Comparison of ENCODE assay signal across 28 cellular contexts in the genomic region with DNA sequence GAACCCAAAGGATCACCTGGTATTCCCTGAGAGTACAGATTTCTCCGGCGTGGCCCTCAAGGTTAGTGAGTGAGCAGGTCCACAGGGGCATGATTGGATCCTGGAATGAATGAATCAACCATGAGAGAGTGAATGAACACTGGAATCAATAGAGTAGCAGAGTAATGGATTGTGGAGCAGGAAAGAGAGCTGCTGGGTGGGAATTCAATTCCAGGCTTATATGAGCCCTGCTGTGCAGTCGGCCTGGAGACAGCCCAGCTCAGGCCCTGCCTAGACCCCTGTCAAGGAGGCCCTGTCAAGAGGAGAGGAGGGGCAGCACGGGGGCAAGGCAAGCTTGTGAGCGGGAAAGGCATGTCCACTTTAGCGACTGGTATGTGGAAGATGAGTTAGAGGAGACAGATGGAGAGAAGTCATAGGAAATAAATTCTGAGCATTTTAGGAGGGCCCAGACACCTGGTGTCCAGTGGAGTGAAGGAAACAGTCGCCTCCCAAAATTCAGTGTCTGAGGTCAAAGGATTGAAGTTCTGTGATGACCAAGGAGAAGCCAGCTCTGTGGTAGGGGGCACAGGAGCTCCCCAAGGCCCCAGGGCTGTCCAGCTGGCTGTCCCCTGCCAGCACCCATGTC. TPM values are rescaled to one million over a fixed set of nuclear protein-coding genes. Genes with fewer than 3 reads are reported as not detected.
"Had no signal": no experiment of that assay in that cellular context is flagged by ENCODE, and none has a peak within 500 bp of the region (broad histone marks: within the 10 kb centered on the region; RNA-seq: fewer than 3 reads in every experiment).

No MANE protein-coding gene starts in this region.

- H3K27me3 ChIP-seq: adrenal gland, neutrophil, pancreas, right lobe of liver, stomach, upper lobe of right lung had no signal

- ATAC-seq: activated naive CD4-positive, alpha-beta T cell treated with anti-CD3 and anti-CD28 coated beads, Interleukin-2, amount 50 U/mL, for 72 hours; activated T-cell treated with anti-CD3 and anti-CD28 coated beads, Interleukin-2, amount 50 U/mL, for 72 hours; naive thymus-derived CD4-positive, alpha-beta T cell; pancreas; upper lobe of right lung had no signal

- H3K27ac Mint-ChIP-seq: activated T-cell treated with anti-CD3 and anti-CD28 coated beads, Interleukin-2, amount 50 U/mL, for 72 hours; naive thymus-derived CD4-positive, alpha-beta T cell had no signal

- H3K36me3 ChIP-seq: adrenal gland, neutrophil, pancreas, right lobe of liver, stomach, upper lobe of right lung had no signal

- H3K4me1 ChIP-seq: adrenal gland, pancreas, right lobe of liver had no signal

- H3K4me3 ChIP-seq: adrenal gland, pancreas, right lobe of liver, smooth muscle cell, stomach, upper lobe of right lung had no signal

- H3K4me3 Mint-ChIP-seq: activated T-cell treated with anti-CD3 and anti-CD28 coated beads, Interleukin-2, amount 50 U/mL, for 72 hours; naive thymus-derived CD4-positive, alpha-beta T cell had no signal

- H3K4me1 Mint-ChIP-seq: naive thymus-derived CD4-positive, alpha-beta T cell had no signal

- H3K9me3 Mint-ChIP-seq: activated naive CD4-positive, alpha-beta T cell treated with anti-CD3 and anti-CD28 coated beads, Interleukin-2, amount 50 U/mL, for 72 hours; activated T-cell treated with anti-CD3 and anti-CD28 coated beads, Interleukin-2, amount 50 U/mL, for 72 hours had no signal

- H3K27ac ChIP-seq: adrenal gland, epithelial cell of prostate, neutrophil, right lobe of liver, stomach had no signal

- H3K36me3 Mint-ChIP-seq: activated naive CD4-positive, alpha-beta T cell treated with anti-CD3 and anti-CD28 coated beads, Interleukin-2, amount 50 U/mL, for 72 hours; naive thymus-derived CD4-positive, alpha-beta T cell had no signal

- H3K9me3 ChIP-seq: adrenal gland, neutrophil, pancreas, right lobe of liver, stomach, upper lobe of right lung had no signal

- DNase-seq: activated CD4-positive, alpha-beta T cell treated with anti-CD3 and anti-CD28 coated beads for 48 hours; activated CD4-positive, CD25-positive, alpha-beta regulatory T cell; activated CD8-positive, alpha-beta memory T cell treated with anti-CD3 and anti-CD28 coated beads for 24 hours; activated gamma-delta T cell; activated T-cell treated with anti-CD3 and anti-CD28 coated beads, Interleukin-2, amount 50 U/mL, for 72 hours; adrenal gland; cerebellar nuclear complex; foreskin fibroblast; glutamatergic neuron; hippocampal formation; naive thymus-derived CD4-positive, alpha-beta T cell; right lobe of liver; stimulated activated CD4-positive, alpha-beta T cell treated with anti-CD3 and anti-CD28 coated beads, Interleukin-4, amount 100 ng/mL, for 1 hour; stomach; T-helper 1 cell; T-helper 9 cell; upper lobe of right lung had no signal

RNA-seq across cellular contexts. Expression of a gene that starts 1.2 kb away (rescaled TPM):
- total RNA-seq: activated naive CD4-positive, alpha-beta T cell treated with anti-CD3 and anti-CD28 coated beads, Interleukin-2, amount 50 U/mL, for 72 hours; activated T-cell treated with anti-CD3 and anti-CD28 coated beads, Interleukin-2, amount 50 U/mL, for 72 hours; dermis microvascular lymphatic vessel endothelial cell; lung microvascular endothelial cell; naive thymus-derived CD4-positive, alpha-beta T cell; right lobe of liver had no signal
- polyA plus RNA-seq: naive thymus-derived CD4-positive, alpha-beta T cell had no signal

RNA-seq across cellular contexts. Expression of a gene that starts 25.9 kb away (rescaled TPM):
- total RNA-seq: activated naive CD4-positive, alpha-beta T cell treated with anti-CD3 and anti-CD28 coated beads, Interleukin-2, amount 50 U/mL, for 72 hours; activated T-cell treated with anti-CD3 and anti-CD28 coated beads, Interleukin-2, amount 50 U/mL, for 72 hours; astrocyte; bronchial epithelial cell; dermis microvascular lymphatic vessel endothelial cell; lung microvascular endothelial cell; smooth muscle cell had no signal
- polyA plus RNA-seq: keratinocyte; naive thymus-derived CD4-positive, alpha-beta T cell; smooth muscle cell had no signal

RNA-seq across cellular contexts. Expression of a gene that starts 53.3 kb away (rescaled TPM):
- total RNA-seq: activated naive CD4-positive, alpha-beta T cell treated with anti-CD3 and anti-CD28 coated beads, Interleukin-2, amount 50 U/mL, for 72 hours; activated T-cell treated with anti-CD3 and anti-CD28 coated beads, Interleukin-2, amount 50 U/mL, for 72 hours; astrocyte; bronchial epithelial cell; dermis microvascular lymphatic vessel endothelial cell; lung microvascular endothelial cell; naive thymus-derived CD4-positive, alpha-beta T cell; right lobe of liver; smooth muscle cell; stomach; temporal lobe; upper lobe of right lung had no signal
- polyA plus RNA-seq: keratinocyte; naive thymus-derived CD4-positive, alpha-beta T cell had no signal

RNA-seq across cellular contexts. Expression of a gene that starts 55.2 kb away (rescaled TPM):
- total RNA-seq: activated naive CD4-positive, alpha-beta T cell treated with anti-CD3 and anti-CD28 coated beads, Interleukin-2, amount 50 U/mL, for 72 hours; activated T-cell treated with anti-CD3 and anti-CD28 coated beads, Interleukin-2, amount 50 U/mL, for 72 hours; astrocyte; dermis microvascular lymphatic vessel endothelial cell; lung microvascular endothelial cell; smooth muscle cell; temporal lobe had no signal
- polyA plus RNA-seq: naive thymus-derived CD4-positive, alpha-beta T cell; pancreas; smooth muscle cell had no signal
